Comparison of ENCODE assay signal across 19 cellular contexts in genomic region chr10:6748029-6748428, GRCh38.
DNase-seq lines count a peak whose midpoint lies in the region; ATAC-seq, FAIRE-seq and TF ChIP-seq lines count a peak whose summit lies in the region.
"Had no signal": no experiment of that assay in that cellular context is flagged by ENCODE, and none has a peak within 500 bp of the region (broad histone marks: within the 10 kb centered on the region; RNA-seq: fewer than 3 reads in every experiment).

No MANE protein-coding gene starts in this region.

- H3K9me1 ChIP-seq in IMR-90 (ENCODE audit: insufficient read depth, low read length), result peaks cover 13% of the 10 kb centered on the region

- peak overlapping the region; percentile 85 for H2BK120ac ChIP-seq in IMR-90 (ENCODE audit: low read depth, low read length)

- H4K8ac ChIP-seq in IMR-90 (ENCODE audit: low read depth in 2 of 2, low read length in 2 of 2), result peak overlapping the region; percentile 50 to 78

- H2AK9ac ChIP-seq in IMR-90 (replicated peaks; ENCODE audit: low read depth, low read length, poor library complexity), result peak overlapping the region; percentile 47

- no peak for DNase-seq in A673 (ENCODE audit: low spot score)
- peak; percentile 23 for DNase-seq in IMR-90
- peak; percentile 40 for DNase-seq in bronchial epithelial cell (ENCODE audit: low read depth)
- peak; percentile 32 for DNase-seq in kidney tubule cell (ENCODE audit: low spot score)
- DNase-seq in activated CD8-positive, alpha-beta memory T cell treated with anti-CD3 and anti-CD28 coated beads, Interleukin-2, amount 50 U/mL, for 4 hours, result no peak
- DNase-seq in dermis blood vessel endothelial cell, result no peak
- DNase-seq: DMS 273 treated with DMSO at 0.1 percent for 48 hours, H9, NCI-H1436 treated with DMSO at 0.1 percent for 48 hours, NCI-H2081, NCI-H510A, NCI-H82 had no signal

- H3K27ac ChIP-seq in A673 (ENCODE audit: low read depth, low read length, poor library complexity, severe bottlenecking) (peak overlapping the region; percentile 85), IMR-90 (ENCODE audit: insufficient read depth, low read length) (no peak overlapping the region)
- H3K27ac ChIP-seq: C4-2B, HL-60 had no signal

- in situ Hi-C loops in IMR-90 (cut with MboI; ENCODE audit: low sequenced_read_pairs), result loop anchor here (25.0 kb wide), 2 partner anchors 511 to 1039 kb away; partner anchors contain the start of genes ATP5F1C and KIN

- TF ChIP-seq RAD21 in IMR-90 (IDR thresholded peaks at IDR 0.05; ENCODE audit: low read length), result no peak

- peak overlapping the region; percentile 58; the same call in 1 of the 2 replicates for H3K18ac ChIP-seq in IMR-90 (ENCODE audit: low read depth, low read length)

- H3K9ac ChIP-seq in IMR-90 (ENCODE audit: low read depth, low read length), result no peak overlapping the region

- intact Hi-C loops in A673 (cut with micrococcal nuclease; ENCODE audit: unreplicated experiment) (loop anchor here (10.0 kb wide), 1 partner anchor 167 kb away; no protein-coding TSS in a partner anchor), IMR-90 (cut with micrococcal nuclease) (no loop called here)

- peak overlapping the region; percentile 88; the same call in 1 of the 2 replicates for H3K4ac ChIP-seq in IMR-90 (ENCODE audit: low read depth, low read length)

- H3K4me2 ChIP-seq in IMR-90 (ENCODE audit: low read depth, low read length), result no peak overlapping the region

- peaks cover 47% of the 10 kb centered on the region for H3K4me1 ChIP-seq in A673 (ENCODE audit: insufficient read depth, low read length, poor library complexity, severe bottlenecking)
- H3K4me1 ChIP-seq in IMR-90 (ENCODE audit: control insufficient read depth, insufficient read depth, low read length), result peaks cover 19% of the 10 kb centered on the region

- no peak overlapping the region for H3K56ac ChIP-seq in IMR-90 (ENCODE audit: extremely low read depth, insufficient read depth, low read length)

- POLR2A ChIA-PET in A673 (lab: Charles Lee; ENCODE audit: low non-redundant PET), result no interaction called here
- POLR2A ChIA-PET in IMR-90 (lab: Charles Lee; ENCODE audit: unreplicated experiment), result no interaction called here

- CTCF ChIA-PET in A673 (lab: Charles Lee), result no interaction called here
- CTCF ChIA-PET in IMR-90 (lab: Yijun Ruan, JAX), result no interaction called here

- TF ChIP-seq CTCF in A673 (conservative IDR thresholded peaks at IDR 0.05; ENCODE audit: low read depth, low read length), result no peak
- no peak for TF ChIP-seq CTCF in IMR-90 (conservative IDR thresholded peaks at IDR 0.05; ENCODE audit: low read depth, low read length)
- TF ChIP-seq CTCF in bronchial epithelial cell (IDR thresholded peaks at IDR 0.05; ENCODE audit: insufficient read depth, low read length, severe bottlenecking), result no peak

- peak overlapping the region; percentile 84 for H3K14ac ChIP-seq in IMR-90 (replicated peaks; ENCODE audit: low read depth, low read length)

- H2BK20ac ChIP-seq in IMR-90 (ENCODE audit: low read depth, low read length), result peak overlapping the region; percentile 78; the same call in 1 of the 2 replicates

- no TSS peak for BruUV-seq in A673 (replicated peaks; lab: Mats Ljungman, UMichigan)
- no TSS peak for BruUV-seq in IMR-90 (replicated peaks; lab: Mats Ljungman, UMichigan)

- H4K20me1 ChIP-seq in IMR-90 (ENCODE audit: insufficient read depth, low read length), result no peaks in the 10 kb centered on the region

- H3K27me3 ChIP-seq in A673 (replicated peaks; ENCODE audit: insufficient read depth, low read depth, low read length, poor library complexity) (no peaks in the 10 kb centered on the region), IMR-90 (ENCODE audit: control insufficient read depth, insufficient read depth, low read length) (no peaks in the 10 kb centered on the region), bronchial epithelial cell (ENCODE audit: control insufficient read depth, insufficient read depth, low read length) (no peaks in the 10 kb centered on the region)

- no peaks in the 10 kb centered on the region for H3K36me3 ChIP-seq in A673 (ENCODE audit: insufficient read depth, low read length, poor library complexity, severe bottlenecking)
- H3K36me3 ChIP-seq in IMR-90 (ENCODE audit: control insufficient read depth, insufficient read depth, low read length), result no peaks in the 10 kb centered on the region
- H3K36me3 ChIP-seq in bronchial epithelial cell (ENCODE audit: control insufficient read depth, insufficient read depth, low read length), result no peaks in the 10 kb centered on the region

- peak overlapping the region; percentile 84; the same call in 1 of the 2 replicates for H4K91ac ChIP-seq in IMR-90 (ENCODE audit: insufficient read depth, low read depth, low read length)

- WGBS in IMR-90 (ENCODE audit: extremely low coverage in 2 of 2, insufficient read length in 1 of 2), 2 experiments, result 100% methylated on average over 1 of the region's 3 CpGs; no CpG with 5 or more reads in 1 of the 2 experiments

- ATAC-seq in IMR-90 (ENCODE audit: low read depth) (no peak), GM19463 (IDR thresholded peaks at IDR 0.05; ENCODE audit: unreplicated experiment) (no peak), GM21825 (IDR thresholded peaks at IDR 0.05; ENCODE audit: unreplicated experiment) (no peak)
- ATAC-seq: K562, Right ventricle myocardium inferior had no signal

- TF ChIP-seq POLR2A in IMR-90 (IDR thresholded peaks at IDR 0.05; ENCODE audit: low read depth, low read length), result no peak

- H3K9me3 ChIP-seq in A673 (ENCODE audit: low read depth, low read length, poor library complexity, severe bottlenecking) (peaks cover 5% of the 10 kb centered on the region), IMR-90 (ENCODE audit: control insufficient read depth, insufficient read depth, low read length) (no peaks in the 10 kb centered on the region)

- H2AFZ ChIP-seq in IMR-90 (replicated peaks; ENCODE audit: low read length, poor library complexity), result no peak overlapping the region

- no peaks in the 10 kb centered on the region; a peak in 1 of 4 replicates for H3K79me1 ChIP-seq in IMR-90 (ENCODE audit: low read depth in 1 of 2, low read length in 2 of 2)

- H3K4me3 ChIP-seq in A673 (ENCODE audit: low read depth, low read length, poor library complexity, severe bottlenecking) (no peak overlapping the region), IMR-90 (ENCODE audit: insufficient read depth, low read depth, low read length) (no peak overlapping the region), bronchial epithelial cell (ENCODE audit: low read depth, low read length) (no peak overlapping the region)
- H3K4me3 ChIP-seq: K562 had no signal

- no peak for FAIRE-seq in bronchial epithelial cell (lab: Jason Lieb, UNC)
- FAIRE-seq: A204.1, K562 had no signal

- peak overlapping the region; percentile 81 for H2AK5ac ChIP-seq in IMR-90 (ENCODE audit: low read depth, low read length)

- H4K5ac ChIP-seq in IMR-90 (ENCODE audit: low read depth, low read length), result peak overlapping the region; percentile 47; the same call in 1 of the 2 replicates

- H3K23ac ChIP-seq in IMR-90 (ENCODE audit: low read depth, low read length), result peak overlapping the region; percentile 28; the same call in 1 of the 2 replicates

- H2BK5ac ChIP-seq in IMR-90 (ENCODE audit: low read depth, low read length, poor library complexity, severe bottlenecking), result peak overlapping the region; percentile 82

- peak overlapping the region; percentile 66 for H2BK15ac ChIP-seq in IMR-90 (ENCODE audit: low read depth, low read length)

- dilution Hi-C loops in IMR-90 (cut with HindIII; ENCODE audit: low sequenced_read_pairs, unreplicated experiment), result no loop called here

TF ChIP-seq in IMR-90, 13 proteins besides CTCF, POLR2A, EP300 and RAD21:
- no peak for TF ChIP-seq CEBPB (IDR thresholded peaks at IDR 0.05; ENCODE audit: low read depth, low read length)
- no peak for TF ChIP-seq NFE2L2 (IDR thresholded peaks at IDR 0.05; ENCODE audit: low read depth, low read length)
- TF ChIP-seq MAZ (IDR thresholded peaks at IDR 0.05; ENCODE audit: borderline replicate concordance, low read depth, low read length), result no peak
- no peak for TF ChIP-seq CHD1 (IDR thresholded peaks at IDR 0.05; ENCODE audit: low read depth, low read length)
- no peak for TF ChIP-seq MAFK (IDR thresholded peaks at IDR 0.05; ENCODE audit: low read depth, low read length)
- no peak for TF ChIP-seq SMC3 (IDR thresholded peaks at IDR 0.05; ENCODE audit: low read depth, low read length)
- no peak for TF ChIP-seq BHLHE40 (IDR thresholded peaks at IDR 0.05; ENCODE audit: low read depth, low read length)
- TF ChIP-seq MXI1 (IDR thresholded peaks at IDR 0.05; ENCODE audit: borderline replicate concordance, low read depth, low read length), result no peak
- no peak for TF ChIP-seq USF2 (IDR thresholded peaks at IDR 0.05; ENCODE audit: low read depth, low read length)
- no peak for TF ChIP-seq ELK1 (IDR thresholded peaks at IDR 0.05; ENCODE audit: borderline replicate concordance, low read depth, low read length)
- no peak for TF ChIP-seq FOS (IDR thresholded peaks at IDR 0.05; ENCODE audit: low read depth, low read length)
- no peak for TF ChIP-seq RFX5 (IDR thresholded peaks at IDR 0.05; ENCODE audit: low read depth, low read length)
- no peak for TF ChIP-seq RCOR1 (IDR thresholded peaks at IDR 0.05; ENCODE audit: insufficient replicate concordance, low read length)
TF ChIP-seq in IMR-90: peak in this region for 0.

Comparison
In these comparisons a context has a peak if more than half of its experiments do, and no peak if none do; other contexts are left out.
1. DNase-seq: peak in IMR-90 (single experiment), bronchial epithelial cell (single experiment) and kidney tubule cell (single experiment); none in A673 (single experiment), activated CD8-positive, alpha-beta memory T cell treated with anti-CD3 and anti-CD28 coated beads, Interleukin-2, amount 50 U/mL, for 4 hours (single experiment) and dermis blood vessel endothelial cell (single experiment).